Comparison of ENCODE assay signal across 12 cellular contexts in genomic region chr5:2740051-2740848, GRCh38. TPM values are rescaled to one million over a fixed set of nuclear protein-coding genes. Genes with fewer than 3 reads are reported as not detected.
DNase-seq lines count a peak whose midpoint lies in the region; ATAC-seq and TF ChIP-seq lines count a peak whose summit lies in the region.
"Had no signal": no experiment of that assay in that cellular context is flagged by ENCODE, and none has a peak within 500 bp of the region (broad histone marks: within the 10 kb centered on the region; RNA-seq: fewer than 3 reads in every experiment).

No MANE protein-coding gene starts in this region.

- intact Hi-C loops in left ventricle myocardium inferior (cut with micrococcal nuclease) (no loop called here), left ventricle myocardium superior (cut with micrococcal nuclease) (no loop called here)

- no peak for ATAC-seq in left ventricle myocardium superior
- no peak for ATAC-seq in foreskin keratinocyte
- ATAC-seq: activated CD8-positive, alpha-beta T cell treated with anti-CD3 and anti-CD28 coated beads, Interleukin-2, amount 10 ng/mL, durations not matched to agents 7 days and 5 days; Panc1 had no signal

- DNase-seq in left ventricle myocardium inferior (no peak), left ventricle myocardium superior (no peak), endothelial cell (ENCODE audit: low spot score) (peak; percentile 15), GM13976 (ENCODE audit: low spot score) (no peak), GDM1 (lab: John Stamatoyannopoulos, UW) (no peak), GOT3 (lab: John Stamatoyannopoulos, UW) (no peak), foreskin keratinocyte (no peak)
- DNase-seq: activated CD8-positive, alpha-beta T cell treated with anti-CD3 and anti-CD28 coated beads, Interleukin-2, amount 10 ng/mL, durations not matched to agents 7 days and 5 days had no signal

- H3K27ac Mint-ChIP-seq in endothelial cell (ENCODE audit: unreplicated experiment) (no peak overlapping the region), nephron (no peak overlapping the region)
- H3K27ac Mint-ChIP-seq: activated CD8-positive, alpha-beta T cell treated with anti-CD3 and anti-CD28 coated beads, Interleukin-2, amount 10 ng/mL, durations not matched to agents 7 days and 5 days; activated naive CD4-positive, alpha-beta T cell treated with anti-CD3 and anti-CD28 coated beads, Interleukin-2, amount 50 U/mL, for 24 hours had no signal

- H3K4me1 Mint-ChIP-seq in endothelial cell (ENCODE audit: unreplicated experiment) = no peaks in the 10 kb centered on the region
- no peaks in the 10 kb centered on the region for H3K4me1 Mint-ChIP-seq in nephron
- H3K4me1 Mint-ChIP-seq: activated naive CD4-positive, alpha-beta T cell treated with anti-CD3 and anti-CD28 coated beads, Interleukin-2, amount 50 U/mL, for 24 hours had no signal

- H3K36me3 Mint-ChIP-seq in endothelial cell (ENCODE audit: low read depth, unreplicated experiment) (no peaks in the 10 kb centered on the region), nephron (ENCODE audit: low read depth) (peaks cover 6% of the 10 kb centered on the region)
- H3K36me3 Mint-ChIP-seq: activated naive CD4-positive, alpha-beta T cell treated with anti-CD3 and anti-CD28 coated beads, Interleukin-2, amount 50 U/mL, for 24 hours had no signal

- H3K4me3 ChIP-seq in left ventricle myocardium inferior = peak overlapping the region; percentile 64

- no peak overlapping the region for H3K4me3 Mint-ChIP-seq in endothelial cell (ENCODE audit: unreplicated experiment)
- H3K4me3 Mint-ChIP-seq in nephron = peak overlapping the region; percentile 46 to 78 (median 46)
- H3K4me3 Mint-ChIP-seq: activated CD8-positive, alpha-beta T cell treated with anti-CD3 and anti-CD28 coated beads, Interleukin-2, amount 10 ng/mL, durations not matched to agents 7 days and 5 days; activated naive CD4-positive, alpha-beta T cell treated with anti-CD3 and anti-CD28 coated beads, Interleukin-2, amount 50 U/mL, for 24 hours had no signal

- TF ChIP-seq CTCF in left ventricle myocardium inferior (IDR thresholded peaks at IDR 0.05; ENCODE audit: borderline replicate concordance) = no peak
- no peak for TF ChIP-seq CTCF in endothelial cell (IDR thresholded peaks at IDR 0.05; ENCODE audit: unreplicated experiment)
- TF ChIP-seq CTCF in nephron (IDR thresholded peaks at IDR 0.05; ENCODE audit: unreplicated experiment in 3 of 3) = no peak
- TF ChIP-seq CTCF in GM13976 (IDR thresholded peaks at IDR 0.05; ENCODE audit: borderline replicate concordance, control extremely low read depth, extremely low read depth, insufficient read depth, missing control alignments) = no peak
- no peak for TF ChIP-seq CTCF in foreskin keratinocyte (conservative IDR thresholded peaks at IDR 0.05)

- H3K36me3 ChIP-seq in left ventricle myocardium inferior = no peaks in the 10 kb centered on the region

- H3K27me3 ChIP-seq in left ventricle myocardium inferior (ENCODE audit: low read depth) (peaks cover 97% of the 10 kb centered on the region), foreskin keratinocyte (no peaks in the 10 kb centered on the region)

- H3K4me1 ChIP-seq in left ventricle myocardium inferior (peaks cover 13% of the 10 kb centered on the region), foreskin keratinocyte (peaks cover 16% of the 10 kb centered on the region)

- H3K9me3 ChIP-seq in left ventricle myocardium inferior (replicated peaks) = peaks cover 4% of the 10 kb centered on the region

- peaks cover 5% of the 10 kb centered on the region for H3K27me3 Mint-ChIP-seq in endothelial cell (ENCODE audit: unreplicated experiment)
- H3K27me3 Mint-ChIP-seq in nephron (ENCODE audit: low read depth) = peaks cover 99% of the 10 kb centered on the region

- in situ Hi-C loops in GM13976 (cut with MboI; ENCODE audit: low sequenced_read_pairs, unreplicated experiment) = no loop called here

- H3K9me3 Mint-ChIP-seq in endothelial cell (ENCODE audit: unreplicated experiment) (no peaks in the 10 kb centered on the region), nephron (no peaks in the 10 kb centered on the region)
- H3K9me3 Mint-ChIP-seq: activated naive CD4-positive, alpha-beta T cell treated with anti-CD3 and anti-CD28 coated beads, Interleukin-2, amount 50 U/mL, for 24 hours had no signal

- H3K27ac ChIP-seq in left ventricle myocardium inferior (replicated peaks) (no peak overlapping the region), foreskin keratinocyte (no peak overlapping the region)
- H3K27ac ChIP-seq: KMS-11 had no signal

RNA-seq across cellular contexts. Expression of gene IRX2, which starts 11.2 kb away (rescaled TPM):
- total RNA-seq in left ventricle myocardium inferior (6.2 TPM), left ventricle myocardium superior (3.1 TPM), endothelial cell (ENCODE audit: unreplicated experiment) (0.72 TPM), foreskin keratinocyte (18.2 and 19.5 TPM in 2 replicates)
- 10.9 and 12.7 TPM in 2 replicates for polyA plus RNA-seq in foreskin keratinocyte
- total RNA-seq: activated CD8-positive, alpha-beta T cell treated with anti-CD3 and anti-CD28 coated beads, Interleukin-2, amount 10 ng/mL, durations not matched to agents 7 days and 5 days had no signal
